ENCODE assay signal across 2 cellular contexts in genomic region chr21:37627074-37627473, GRCh38.
A peak's percentile ranks its signal among the peaks of the same experiment; 100 is the strongest.
TF ChIP-seq lines count a peak whose summit lies in the region.

No MANE protein-coding gene starts in this region.

TF ChIP-seq in liver, 16 proteins besides CTCF, POLR2A, EP300 and RAD21 (continued from another document):
- no peak for TF ChIP-seq ZBTB33 (IDR thresholded peaks at IDR 0.05)
- peak; percentile 53 for TF ChIP-seq FOXA2 (IDR thresholded peaks at IDR 0.05)
- TF ChIP-seq ATF3 (IDR thresholded peaks at IDR 0.05): no peak
- peak; percentile 69 to 83 for TF ChIP-seq RXRA (IDR thresholded peaks at IDR 0.05)
- TF ChIP-seq, protein P1, sequence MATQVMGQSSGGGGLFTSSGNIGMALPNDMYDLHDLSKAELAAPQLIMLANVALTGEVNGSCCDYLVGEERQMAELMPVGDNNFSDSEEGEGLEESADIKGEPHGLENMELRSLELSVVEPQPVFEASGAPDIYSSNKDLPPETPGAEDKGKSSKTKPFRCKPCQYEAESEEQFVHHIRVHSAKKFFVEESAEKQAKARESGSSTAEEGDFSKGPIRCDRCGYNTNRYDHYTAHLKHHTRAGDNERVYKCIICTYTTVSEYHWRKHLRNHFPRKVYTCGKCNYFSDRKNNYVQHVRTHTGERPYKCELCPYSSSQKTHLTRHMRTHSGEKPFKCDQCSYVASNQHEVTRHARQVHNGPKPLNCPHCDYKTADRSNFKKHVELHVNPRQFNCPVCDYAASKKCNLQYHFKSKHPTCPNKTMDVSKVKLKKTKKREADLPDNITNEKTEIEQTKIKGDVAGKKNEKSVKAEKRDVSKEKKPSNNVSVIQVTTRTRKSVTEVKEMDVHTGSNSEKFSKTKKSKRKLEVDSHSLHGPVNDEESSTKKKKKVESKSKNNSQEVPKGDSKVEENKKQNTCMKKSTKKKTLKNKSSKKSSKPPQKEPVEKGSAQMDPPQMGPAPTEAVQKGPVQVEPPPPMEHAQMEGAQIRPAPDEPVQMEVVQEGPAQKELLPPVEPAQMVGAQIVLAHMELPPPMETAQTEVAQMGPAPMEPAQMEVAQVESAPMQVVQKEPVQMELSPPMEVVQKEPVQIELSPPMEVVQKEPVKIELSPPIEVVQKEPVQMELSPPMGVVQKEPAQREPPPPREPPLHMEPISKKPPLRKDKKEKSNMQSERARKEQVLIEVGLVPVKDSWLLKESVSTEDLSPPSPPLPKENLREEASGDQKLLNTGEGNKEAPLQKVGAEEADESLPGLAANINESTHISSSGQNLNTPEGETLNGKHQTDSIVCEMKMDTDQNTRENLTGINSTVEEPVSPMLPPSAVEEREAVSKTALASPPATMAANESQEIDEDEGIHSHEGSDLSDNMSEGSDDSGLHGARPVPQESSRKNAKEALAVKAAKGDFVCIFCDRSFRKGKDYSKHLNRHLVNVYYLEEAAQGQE (IDR thresholded peaks at IDR 0.05): no peak
- no peak for TF ChIP-seq TAF1 (conservative IDR thresholded peaks at IDR 0.05)
- peak in 1 of 2 donors; percentile 70 for TF ChIP-seq JUND (IDR thresholded peaks at IDR 0.05)
- TF ChIP-seq NR2F2 (IDR thresholded peaks at IDR 0.05): no peak
- TF ChIP-seq, protein P2, sequence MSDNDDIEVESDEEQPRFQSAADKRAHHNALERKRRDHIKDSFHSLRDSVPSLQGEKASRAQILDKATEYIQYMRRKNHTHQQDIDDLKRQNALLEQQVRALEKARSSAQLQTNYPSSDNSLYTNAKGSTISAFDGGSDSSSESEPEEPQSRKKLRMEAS (IDR thresholded peaks at IDR 0.05): peak; percentile 8
- peak; percentile 29 for TF ChIP-seq YY1 (IDR thresholded peaks at IDR 0.05)
- TF ChIP-seq HNF4A (conservative IDR thresholded peaks at IDR 0.05): peak in 1 of 2 donors; percentile 37
- no peak for TF ChIP-seq GABPA (IDR thresholded peaks at IDR 0.05 in 1 of 2, conservative IDR thresholded peaks at IDR 0.05 in 1 of 2)

TF ChIP-seq in HepG2, 621 proteins besides CTCF, POLR2A, EP300 and RAD21:
- TF ChIP-seq, protein P3, sequence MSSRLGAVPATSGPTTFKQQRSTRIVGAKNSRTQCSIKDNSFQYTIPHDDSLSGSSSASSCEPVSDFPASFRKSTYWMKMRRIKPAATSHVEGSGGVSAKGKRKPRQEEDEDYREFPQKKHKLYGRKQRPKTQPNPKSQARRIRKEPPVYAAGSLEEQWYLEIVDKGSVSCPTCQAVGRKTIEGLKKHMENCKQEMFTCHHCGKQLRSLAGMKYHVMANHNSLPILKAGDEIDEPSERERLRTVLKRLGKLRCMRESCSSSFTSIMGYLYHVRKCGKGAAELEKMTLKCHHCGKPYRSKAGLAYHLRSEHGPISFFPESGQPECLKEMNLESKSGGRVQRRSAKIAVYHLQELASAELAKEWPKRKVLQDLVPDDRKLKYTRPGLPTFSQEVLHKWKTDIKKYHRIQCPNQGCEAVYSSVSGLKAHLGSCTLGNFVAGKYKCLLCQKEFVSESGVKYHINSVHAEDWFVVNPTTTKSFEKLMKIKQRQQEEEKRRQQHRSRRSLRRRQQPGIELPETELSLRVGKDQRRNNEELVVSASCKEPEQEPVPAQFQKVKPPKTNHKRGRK (CRISPR knock-in tag; IDR thresholded peaks at IDR 0.05): no peak
- TF ChIP-seq HOXA7 (CRISPR knock-in tag; IDR thresholded peaks at IDR 0.05) (no peak), GTF2F1 (IDR thresholded peaks at IDR 0.05; ENCODE audit: low read length) (no peak), ZNF3 (CRISPR knock-in tag; IDR thresholded peaks at IDR 0.05) (no peak), MZF1 (CRISPR knock-in tag; IDR thresholded peaks at IDR 0.05; ENCODE audit: borderline replicate concordance) (no peak), ZFP41 (CRISPR knock-in tag; IDR thresholded peaks at IDR 0.05; ENCODE audit: borderline replicate concordance) (no peak), CEBPB (IDR thresholded peaks at IDR 0.05; ENCODE audit: borderline replicate concordance, low read depth, low read length) (no peak), EHMT2 (IDR thresholded peaks at IDR 0.05; ENCODE audit: borderline replicate concordance, low read depth, low read length) (no peak), KDM1A (CRISPR knock-in tag; IDR thresholded peaks at IDR 0.05) (no peak)
- TF ChIP-seq, protein P4, sequence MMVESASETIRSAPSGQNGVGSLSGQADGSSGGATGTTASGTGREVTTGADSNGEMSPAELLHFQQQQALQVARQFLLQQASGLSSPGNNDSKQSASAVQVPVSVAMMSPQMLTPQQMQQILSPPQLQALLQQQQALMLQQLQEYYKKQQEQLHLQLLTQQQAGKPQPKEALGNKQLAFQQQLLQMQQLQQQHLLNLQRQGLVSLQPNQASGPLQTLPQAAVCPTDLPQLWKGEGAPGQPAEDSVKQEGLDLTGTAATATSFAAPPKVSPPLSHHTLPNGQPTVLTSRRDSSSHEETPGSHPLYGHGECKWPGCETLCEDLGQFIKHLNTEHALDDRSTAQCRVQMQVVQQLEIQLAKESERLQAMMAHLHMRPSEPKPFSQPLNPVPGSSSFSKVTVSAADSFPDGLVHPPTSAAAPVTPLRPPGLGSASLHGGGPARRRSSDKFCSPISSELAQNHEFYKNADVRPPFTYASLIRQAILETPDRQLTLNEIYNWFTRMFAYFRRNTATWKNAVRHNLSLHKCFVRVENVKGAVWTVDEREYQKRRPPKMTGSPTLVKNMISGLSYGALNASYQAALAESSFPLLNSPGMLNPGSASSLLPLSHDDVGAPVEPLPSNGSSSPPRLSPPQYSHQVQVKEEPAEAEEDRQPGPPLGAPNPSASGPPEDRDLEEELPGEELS (CRISPR knock-in tag; IDR thresholded peaks at IDR 0.05): no peak
- TF ChIP-seq, protein P5, sequence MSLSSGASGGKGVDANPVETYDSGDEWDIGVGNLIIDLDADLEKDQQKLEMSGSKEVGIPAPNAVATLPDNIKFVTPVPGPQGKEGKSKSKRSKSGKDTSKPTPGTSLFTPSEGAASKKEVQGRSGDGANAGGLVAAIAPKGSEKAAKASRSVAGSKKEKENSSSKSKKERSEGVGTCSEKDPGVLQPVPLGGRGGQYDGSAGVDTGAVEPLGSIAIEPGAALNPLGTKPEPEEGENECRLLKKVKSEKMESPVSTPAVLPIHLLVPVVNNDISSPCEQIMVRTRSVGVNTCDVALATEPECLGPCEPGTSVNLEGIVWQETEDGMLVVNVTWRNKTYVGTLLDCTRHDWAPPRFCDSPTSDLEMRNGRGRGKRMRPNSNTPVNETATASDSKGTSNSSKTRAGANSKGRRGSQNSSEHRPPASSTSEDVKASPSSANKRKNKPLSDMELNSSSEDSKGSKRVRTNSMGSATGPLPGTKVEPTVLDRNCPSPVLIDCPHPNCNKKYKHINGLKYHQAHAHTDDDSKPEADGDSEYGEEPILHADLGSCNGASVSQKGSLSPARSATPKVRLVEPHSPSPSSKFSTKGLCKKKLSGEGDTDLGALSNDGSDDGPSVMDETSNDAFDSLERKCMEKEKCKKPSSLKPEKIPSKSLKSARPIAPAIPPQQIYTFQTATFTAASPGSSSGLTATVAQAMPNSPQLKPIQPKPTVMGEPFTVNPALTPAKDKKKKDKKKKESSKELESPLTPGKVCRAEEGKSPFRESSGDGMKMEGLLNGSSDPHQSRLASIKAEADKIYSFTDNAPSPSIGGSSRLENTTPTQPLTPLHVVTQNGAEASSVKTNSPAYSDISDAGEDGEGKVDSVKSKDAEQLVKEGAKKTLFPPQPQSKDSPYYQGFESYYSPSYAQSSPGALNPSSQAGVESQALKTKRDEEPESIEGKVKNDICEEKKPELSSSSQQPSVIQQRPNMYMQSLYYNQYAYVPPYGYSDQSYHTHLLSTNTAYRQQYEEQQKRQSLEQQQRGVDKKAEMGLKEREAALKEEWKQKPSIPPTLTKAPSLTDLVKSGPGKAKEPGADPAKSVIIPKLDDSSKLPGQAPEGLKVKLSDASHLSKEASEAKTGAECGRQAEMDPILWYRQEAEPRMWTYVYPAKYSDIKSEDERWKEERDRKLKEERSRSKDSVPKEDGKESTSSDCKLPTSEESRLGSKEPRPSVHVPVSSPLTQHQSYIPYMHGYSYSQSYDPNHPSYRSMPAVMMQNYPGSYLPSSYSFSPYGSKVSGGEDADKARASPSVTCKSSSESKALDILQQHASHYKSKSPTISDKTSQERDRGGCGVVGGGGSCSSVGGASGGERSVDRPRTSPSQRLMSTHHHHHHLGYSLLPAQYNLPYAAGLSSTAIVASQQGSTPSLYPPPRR (CRISPR knock-in tag; IDR thresholded peaks at IDR 0.05; ENCODE audit: borderline replicate concordance): no peak
- TF ChIP-seq, protein P6, sequence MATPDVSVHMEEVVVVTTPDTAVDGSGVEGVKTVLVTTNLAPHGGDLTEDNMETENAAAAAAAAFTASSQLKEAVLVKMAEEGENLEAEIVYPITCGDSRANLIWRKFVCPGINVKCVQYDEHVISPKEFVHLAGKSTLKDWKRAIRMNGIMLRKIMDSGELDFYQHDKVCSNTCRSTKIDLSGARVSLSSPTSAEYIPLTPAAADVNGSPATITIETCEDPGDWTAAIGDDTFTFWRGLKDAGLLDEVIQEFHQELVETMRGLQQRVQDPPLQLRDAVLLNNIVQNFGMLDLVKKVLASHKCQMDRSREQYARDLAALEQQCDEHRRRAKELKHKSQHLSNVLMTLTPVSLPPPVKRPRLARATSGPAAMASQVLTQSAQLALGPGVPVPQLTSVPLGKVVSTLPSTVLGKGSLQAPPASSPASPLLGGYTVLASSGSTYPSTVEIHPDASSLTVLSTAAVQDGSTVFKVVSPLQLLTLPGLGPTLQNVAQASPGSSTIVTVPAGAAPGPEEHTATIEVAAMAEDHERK (CRISPR knock-in tag; IDR thresholded peaks at IDR 0.05; ENCODE audit: low read depth): no peak
- TF ChIP-seq, protein P7, sequence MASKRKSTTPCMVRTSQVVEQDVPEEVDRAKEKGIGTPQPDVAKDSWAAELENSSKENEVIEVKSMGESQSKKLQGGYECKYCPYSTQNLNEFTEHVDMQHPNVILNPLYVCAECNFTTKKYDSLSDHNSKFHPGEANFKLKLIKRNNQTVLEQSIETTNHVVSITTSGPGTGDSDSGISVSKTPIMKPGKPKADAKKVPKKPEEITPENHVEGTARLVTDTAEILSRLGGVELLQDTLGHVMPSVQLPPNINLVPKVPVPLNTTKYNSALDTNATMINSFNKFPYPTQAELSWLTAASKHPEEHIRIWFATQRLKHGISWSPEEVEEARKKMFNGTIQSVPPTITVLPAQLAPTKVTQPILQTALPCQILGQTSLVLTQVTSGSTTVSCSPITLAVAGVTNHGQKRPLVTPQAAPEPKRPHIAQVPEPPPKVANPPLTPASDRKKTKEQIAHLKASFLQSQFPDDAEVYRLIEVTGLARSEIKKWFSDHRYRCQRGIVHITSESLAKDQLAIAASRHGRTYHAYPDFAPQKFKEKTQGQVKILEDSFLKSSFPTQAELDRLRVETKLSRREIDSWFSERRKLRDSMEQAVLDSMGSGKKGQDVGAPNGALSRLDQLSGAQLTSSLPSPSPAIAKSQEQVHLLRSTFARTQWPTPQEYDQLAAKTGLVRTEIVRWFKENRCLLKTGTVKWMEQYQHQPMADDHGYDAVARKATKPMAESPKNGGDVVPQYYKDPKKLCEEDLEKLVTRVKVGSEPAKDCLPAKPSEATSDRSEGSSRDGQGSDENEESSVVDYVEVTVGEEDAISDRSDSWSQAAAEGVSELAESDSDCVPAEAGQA (IDR thresholded peaks at IDR 0.05; ENCODE audit: low read depth): no peak
- TF ChIP-seq, protein P7 (CRISPR knock-in tag; IDR thresholded peaks at IDR 0.05; ENCODE audit: borderline replicate concordance): no peak
